ENCODE assay signal across 19 cellular contexts in genomic region chr6:113190170-113190569, GRCh38.
DNase-seq lines count a peak whose midpoint lies in the region; FAIRE-seq and TF ChIP-seq lines count a peak whose summit lies in the region.
"Had no signal": no experiment of that assay in that cellular context is flagged by ENCODE, and none has a peak within 500 bp of the region (broad histone marks: within the 10 kb centered on the region; RNA-seq: fewer than 3 reads in every experiment).

No MANE protein-coding gene starts in this region.

- TF ChIP-seq CTCF in MCF 10A (IDR thresholded peaks at IDR 0.05; ENCODE audit: unreplicated experiment) (peak; percentile 16), mammary epithelial cell (conservative IDR thresholded peaks at IDR 0.05 in 1 of 2, IDR thresholded peaks at IDR 0.05 in 1 of 2; ENCODE audit: extremely low read depth in 1 of 2, insufficient read depth in 1 of 2, low read depth in 1 of 2, low read length in 2 of 2) (peak in 1 of 2 donors; percentile 35), endothelial cell (IDR thresholded peaks at IDR 0.05; ENCODE audit: unreplicated experiment) (no peak), transverse colon (IDR thresholded peaks at IDR 0.05) (peak in 3 of 5 experiments; percentile 5 to 17 (median 17)), kidney (IDR thresholded peaks at IDR 0.05; ENCODE audit: borderline replicate concordance, extremely low read depth, insufficient read depth) (no peak)

- H3K4me3 ChIP-seq in mammary epithelial cell (replicated peaks in 1 of 3; ENCODE audit: insufficient read depth in 1 of 3, low read depth in 2 of 3, low read length in 3 of 3) (no peak overlapping the region), transverse colon (no peak overlapping the region), kidney (ENCODE audit: low read length in 2 of 2) (no peak overlapping the region)
- H3K4me3 ChIP-seq: K562, SJCRH30, uterus had no signal

- in situ Hi-C loops in mammary epithelial cell (cut with MboI; ENCODE audit: low sequenced_read_pairs in 2 of 2), result no loop called here
- in situ Hi-C loops in transverse colon (cut with MboI; ENCODE audit: low pct_ligation_motif_present in 1 of 4, low pct_unique_long_range_greater_than_20kb in 1 of 4, low sequenced_read_pairs in 3 of 4), result no loop called here

- FAIRE-seq in kidney (lab: Jason Lieb, UNC), result no peak
- FAIRE-seq: H54, K562, TTC549 had no signal

- H3K27me3 ChIP-seq in mammary epithelial cell (ENCODE audit: insufficient read depth, low read length), result no peaks in the 10 kb centered on the region
- no peaks in the 10 kb centered on the region for H3K27me3 ChIP-seq in transverse colon
- H3K27me3 ChIP-seq: SJCRH30, uterus had no signal

- no peaks in the 10 kb centered on the region for H4K20me1 ChIP-seq in mammary epithelial cell (ENCODE audit: insufficient read depth, low read length)

- TF ChIP-seq POLR2A in transverse colon (IDR thresholded peaks at IDR 0.05), result no peak

- WGBS in mammary epithelial cell (ENCODE audit: low coverage, missing lambda C conversion rate), result 100% methylated on average over 2 of the region's 2 CpGs
- 97% methylated on average over 2 of the region's 2 CpGs; no CpG with 5 or more reads in 1 of the 2 donors for WGBS in transverse colon (ENCODE audit: low coverage in 1 of 2), 2 donors

- H3K9me3 Mint-ChIP-seq in MCF 10A (ENCODE audit: unreplicated experiment), result no peaks in the 10 kb centered on the region
- H3K9me3 Mint-ChIP-seq in endothelial cell (ENCODE audit: unreplicated experiment), result no peaks in the 10 kb centered on the region
- H3K9me3 Mint-ChIP-seq: activated CD4-positive, alpha-beta memory T cell treated with anti-CD3 and anti-CD28 coated beads, Interleukin-2, amount 10 ng/mL, durations not matched to agents 7 days and 5 days; activated T-helper 2 cell treated with anti-CD3 and anti-CD28 coated beads, Interferon-gamma antibody, Interleukin-2, Interleukin-4, amounts not matched to agents 10 μg/mL and 5 μg/mL and 100 μg/mL, durations not matched to agents 14 hours and 24 hours and 36 hours had no signal

- no peaks in the 10 kb centered on the region for H3K9me3 ChIP-seq in mammary epithelial cell (replicated peaks; ENCODE audit: insufficient read depth, low read length)
- H3K9me3 ChIP-seq in transverse colon, result no peaks in the 10 kb centered on the region
- H3K9me3 ChIP-seq in kidney (ENCODE audit: control insufficient read depth in 1 of 2, low read length in 2 of 2), result no peaks in the 10 kb centered on the region
- H3K9me3 ChIP-seq: SJCRH30, uterus had no signal

- H3K36me3 Mint-ChIP-seq in MCF 10A (ENCODE audit: insufficient read depth, unreplicated experiment) (no peaks in the 10 kb centered on the region), endothelial cell (ENCODE audit: low read depth, unreplicated experiment) (no peaks in the 10 kb centered on the region)

- POLR2A ChIA-PET in MCF 10A (lab: Yijun Ruan, JAX), result no interaction called here

- H2AFZ ChIP-seq in mammary epithelial cell (ENCODE audit: low read depth, low read length), result no peak overlapping the region

- no peaks in the 10 kb centered on the region for H3K27me3 Mint-ChIP-seq in MCF 10A (ENCODE audit: insufficient read depth, unreplicated experiment)
- H3K27me3 Mint-ChIP-seq in endothelial cell (ENCODE audit: unreplicated experiment), result no peaks in the 10 kb centered on the region
- H3K27me3 Mint-ChIP-seq: activated CD4-positive, alpha-beta memory T cell treated with anti-CD3 and anti-CD28 coated beads, Interleukin-2, amount 10 ng/mL, durations not matched to agents 7 days and 5 days had no signal

- no peaks in the 10 kb centered on the region for H3K4me1 Mint-ChIP-seq in MCF 10A (ENCODE audit: insufficient read depth, unreplicated experiment)
- H3K4me1 Mint-ChIP-seq in endothelial cell (ENCODE audit: unreplicated experiment), result peaks cover 6% of the 10 kb centered on the region
- H3K4me1 Mint-ChIP-seq: activated CD4-positive, alpha-beta memory T cell treated with anti-CD3 and anti-CD28 coated beads, Interleukin-2, amount 10 ng/mL, durations not matched to agents 7 days and 5 days had no signal

- H3K27ac ChIP-seq in mammary epithelial cell (ENCODE audit: insufficient read depth, low read depth, low read length), result no peak overlapping the region
- H3K27ac ChIP-seq in transverse colon, result no peak overlapping the region
- H3K27ac ChIP-seq in kidney (ENCODE audit: low read depth in 2 of 2, low read length in 2 of 2), result no peak overlapping the region
- H3K27ac ChIP-seq: SJCRH30, uterus had no signal

- H3K9ac ChIP-seq in mammary epithelial cell (ENCODE audit: insufficient read depth, low read length) (no peak overlapping the region), kidney (ENCODE audit: low read length in 2 of 2) (no peak overlapping the region)

- intact Hi-C loops in MCF 10A (cut with micrococcal nuclease), result loop anchor here (1.0 kb wide), 1 partner anchor 410 kb away; no protein-coding TSS in a partner anchor
- intact Hi-C loops in mammary epithelial cell (cut with micrococcal nuclease), result loop anchor here (1.0 kb wide), 1 partner anchor 410 kb away; no protein-coding TSS in a partner anchor
- intact Hi-C loops in transverse colon (cut with DNase I; ENCODE audit: low total_unique reads), result no loop called here
- intact Hi-C loops in kidney (cut with DNase I), result no loop called here

- H3K27ac Mint-ChIP-seq in MCF 10A (ENCODE audit: low read depth, unreplicated experiment), result no peak overlapping the region
- no peak overlapping the region for H3K27ac Mint-ChIP-seq in endothelial cell (ENCODE audit: unreplicated experiment)
- H3K27ac Mint-ChIP-seq: activated CD4-positive, alpha-beta memory T cell treated with anti-CD3 and anti-CD28 coated beads, Interleukin-2, amount 10 ng/mL, durations not matched to agents 7 days and 5 days; activated T-helper 2 cell treated with anti-CD3 and anti-CD28 coated beads, Interferon-gamma antibody, Interleukin-2, Interleukin-4, amounts not matched to agents 10 μg/mL and 5 μg/mL and 100 μg/mL, durations not matched to agents 14 hours and 24 hours and 36 hours; mesothelial cell of epicardium had no signal

- BruUV-seq in MCF 10A (replicated peaks; lab: Mats Ljungman, UMichigan), result no TSS peak
- BruUV-seq in mammary epithelial cell (replicated peaks; lab: Mats Ljungman, UMichigan), result no TSS peak

- dilution Hi-C loops in mammary epithelial cell (cut with HindIII; ENCODE audit: low sequenced_read_pairs), result no loop called here

- DNase-seq in MCF 10A (ENCODE audit: unreplicated experiment) (peak; percentile 14), mammary epithelial cell (no peak), NCI-H69 (lab: John Stamatoyannopoulos, UW) (peak; percentile 12), endothelial cell (ENCODE audit: low spot score) (peak; percentile 4), transverse colon (no peak), kidney (no peak), dermis blood vessel endothelial cell (no peak), amniotic stem cell (lab: John Stamatoyannopoulos, UW) (no peak)
- DNase-seq: activated CD4-positive, alpha-beta memory T cell treated with anti-CD3 and anti-CD28 coated beads, Interleukin-2, amount 10 ng/mL, durations not matched to agents 7 days and 5 days; anterior cingulate cortex; NCI-H187 treated with DMSO at 0.1 percent for 48 hours; SJCRH30; stimulated activated naive CD8-positive, alpha-beta T cell treated with anti-CD3 and anti-CD28 coated beads, Interleukin-15, Interleukin-2, amounts not matched to agents 100 U/mL and 50 U/mL, for 24 hours; uterus had no signal

- H3K4me1 ChIP-seq in mammary epithelial cell (ENCODE audit: insufficient read depth, low read length) (no peaks in the 10 kb centered on the region), transverse colon (no peaks in the 10 kb centered on the region), kidney (ENCODE audit: control insufficient read depth in 1 of 2, insufficient read depth in 1 of 2, low read depth in 1 of 2, low read length in 2 of 2) (no peaks in the 10 kb centered on the region)
- H3K4me1 ChIP-seq: uterus had no signal

- H3K4me3 Mint-ChIP-seq in MCF 10A (ENCODE audit: unreplicated experiment), result no peak overlapping the region
- no peak overlapping the region for H3K4me3 Mint-ChIP-seq in endothelial cell (ENCODE audit: unreplicated experiment)
- H3K4me3 Mint-ChIP-seq: activated CD4-positive, alpha-beta memory T cell treated with anti-CD3 and anti-CD28 coated beads, Interleukin-2, amount 10 ng/mL, durations not matched to agents 7 days and 5 days; mesothelial cell of epicardium had no signal

- no peaks in the 10 kb centered on the region for H3K79me2 ChIP-seq in mammary epithelial cell (ENCODE audit: insufficient read depth, low read length)

- H3K36me3 ChIP-seq in mammary epithelial cell (ENCODE audit: insufficient read depth, low read length) (no peaks in the 10 kb centered on the region), transverse colon (no peaks in the 10 kb centered on the region), kidney (ENCODE audit: control insufficient read depth in 1 of 2, insufficient read depth in 2 of 2, low read length in 2 of 2) (no peaks in the 10 kb centered on the region)
- H3K36me3 ChIP-seq: SJCRH30, uterus had no signal

- H3K4me2 ChIP-seq in mammary epithelial cell (ENCODE audit: insufficient read depth, low read depth, low read length), result no peak overlapping the region

- CTCF ChIA-PET in MCF 10A (lab: Yijun Ruan, JAX), result interaction anchor here (0.7 to 1.0 kb wide), 2 partner anchors 9 to 385 kb away, joined by 3 read pairs; no protein-coding TSS in a partner anchor
- CTCF ChIA-PET in mammary epithelial cell (lab: Charles Lee; ENCODE audit: low non-redundant PET), result no interaction called here

- TF ChIP-seq EP300 in transverse colon (IDR thresholded peaks at IDR 0.05; ENCODE audit: low read depth), result no peak

Comparison
In these comparisons a context has a peak if more than half of its experiments do, and no peak if none do; other contexts are left out.
1. DNase-seq: peak in MCF 10A (single experiment), NCI-H69 (single experiment) and endothelial cell (single experiment); none in mammary epithelial cell (single experiment), transverse colon (single experiment), kidney (single experiment), dermis blood vessel endothelial cell (single experiment) and amniotic stem cell (single experiment).
2. CTCF ChIP-seq: peak in MCF 10A (single experiment) and transverse colon (3 of 5); none in endothelial cell (single experiment) and kidney (single experiment).
3. intact Hi-C loops: an anchor here in MCF 10A (1.0 kb wide) and mammary epithelial cell (1.0 kb wide); none called in transverse colon and kidney.